In the genomic region with DNA sequence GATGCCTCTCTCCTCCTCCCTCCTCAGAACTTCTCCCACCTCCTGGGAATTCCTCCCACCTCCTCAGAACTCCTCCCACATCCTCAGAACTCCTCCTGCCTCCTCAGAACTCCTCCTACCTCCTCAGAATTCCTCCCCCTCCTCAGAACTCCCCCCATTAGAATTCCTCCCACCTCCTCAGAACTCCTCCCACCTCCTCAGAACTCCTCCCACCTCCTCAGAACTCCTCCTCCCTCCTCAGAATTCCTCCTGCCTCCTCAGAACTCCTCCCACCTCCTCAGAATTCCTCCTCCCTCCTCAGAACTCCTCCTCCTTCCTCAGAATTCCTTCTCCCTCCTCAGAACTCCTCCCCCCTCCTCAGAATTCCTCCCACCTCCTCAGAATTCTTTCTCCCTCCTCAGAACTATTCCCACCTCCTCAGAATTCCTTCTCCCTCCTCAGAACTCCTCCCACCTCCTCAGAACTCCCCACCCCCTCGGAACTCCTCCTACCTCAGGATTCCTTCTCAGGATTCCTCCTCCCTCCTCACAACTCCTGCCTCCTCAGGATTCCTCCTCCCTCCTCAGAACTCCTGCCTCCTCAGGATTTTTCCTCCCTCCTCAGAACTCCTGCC, we compare ENCODE assay signal across 13 cellular contexts. TPM values are rescaled to one million over a fixed set of nuclear protein-coding genes. Genes with fewer than 3 reads are reported as not detected.
DNase-seq lines count a peak whose midpoint lies in the region; ATAC-seq and TF ChIP-seq lines count a peak whose summit lies in the region.
"Had no signal": no experiment of that assay in that cellular context is flagged by ENCODE, and none has a peak within 500 bp of the region (broad histone marks: within the 10 kb centered on the region; RNA-seq: fewer than 3 reads in every experiment).

No MANE protein-coding gene starts in this region.

- peaks cover 11% of the 10 kb centered on the region for H3K36me3 ChIP-seq in MG63
- no peaks in the 10 kb centered on the region for H3K36me3 ChIP-seq in mucosa of descending colon (ENCODE audit: low read depth)
- H3K36me3 ChIP-seq: SJSA1 had no signal

- no peaks in the 10 kb centered on the region for H3K27me3 Mint-ChIP-seq in dendritic cell treated with granulocyte-macrophage colony-stimulating factor and Interleukin-4, amounts not matched to agents 40 ng/mL and 50 ng/mL, for 4 days
- H3K27me3 Mint-ChIP-seq: activated CD4-positive, alpha-beta T cell treated with anti-CD3 and anti-CD28 coated beads for 36 hours had no signal

- in situ Hi-C loops in Caki2 (cut with HindIII; ENCODE audit: low pct_unique_long_range_greater_than_20kb, low sequenced_read_pairs), result no loop called here

- H3K9me3 Mint-ChIP-seq in dendritic cell treated with granulocyte-macrophage colony-stimulating factor and Interleukin-4, amounts not matched to agents 40 ng/mL and 50 ng/mL, for 4 days, result no peaks in the 10 kb centered on the region

- H3K27ac Mint-ChIP-seq in dendritic cell treated with granulocyte-macrophage colony-stimulating factor and Interleukin-4, amounts not matched to agents 40 ng/mL and 50 ng/mL, for 4 days, result peak overlapping the region; percentile 98

- H3K36me3 Mint-ChIP-seq in dendritic cell treated with granulocyte-macrophage colony-stimulating factor and Interleukin-4, amounts not matched to agents 40 ng/mL and 50 ng/mL, for 4 days (ENCODE audit: low read depth), result peaks cover 69% of the 10 kb centered on the region

- peak overlapping the region; percentile 79 for H3K4me3 Mint-ChIP-seq in dendritic cell treated with granulocyte-macrophage colony-stimulating factor and Interleukin-4, amounts not matched to agents 40 ng/mL and 50 ng/mL, for 4 days
- H3K4me3 Mint-ChIP-seq: activated CD4-positive, alpha-beta T cell treated with anti-CD3 and anti-CD28 coated beads for 36 hours had no signal

- TF ChIP-seq CTCF in mucosa of descending colon (IDR thresholded peaks at IDR 0.05) (no peak), omental fat pad (IDR thresholded peaks at IDR 0.05) (no peak)

- H3K4me3 ChIP-seq in MG63 (no peak overlapping the region), mucosa of descending colon (no peak overlapping the region)
- H3K4me3 ChIP-seq: SJSA1, spleen had no signal

- H3K4me1 Mint-ChIP-seq in dendritic cell treated with granulocyte-macrophage colony-stimulating factor and Interleukin-4, amounts not matched to agents 40 ng/mL and 50 ng/mL, for 4 days (ENCODE audit: low read depth), result peaks cover 99% of the 10 kb centered on the region

- peak; percentile 99 for DNase-seq in Caki2 (ENCODE audit: low read depth)
- peak; percentile 79 for DNase-seq in MG63
- DNase-seq in mucosa of descending colon, result peak in 1 of 3 donors; percentile 48
- no peak for DNase-seq in omental fat pad (ENCODE audit: low spot score)
- no peak for DNase-seq in OCI-M2 (lab: John Stamatoyannopoulos, UW; ENCODE audit: unreplicated experiment)
- no peak for DNase-seq in GM19240 (ENCODE audit: insufficient read length, low spot score)
- DNase-seq: Calu3, spleen had no signal

- intact Hi-C loops in dendritic cell treated with granulocyte-macrophage colony-stimulating factor and Interleukin-4, amounts not matched to agents 40 ng/mL and 50 ng/mL, for 4 days (cut with micrococcal nuclease), result loop anchor here (1.0 to 10.0 kb wide), 2 partner anchors 8 to 112 kb away; partner anchors contain the start of gene SNX30
- intact Hi-C loops in mucosa of descending colon (cut with DNase I, micrococcal nuclease), result no loop called here

- H3K4me1 ChIP-seq in mucosa of descending colon (ENCODE audit: low read depth), result no peaks in the 10 kb centered on the region
- H3K4me1 ChIP-seq: SJSA1 had no signal

- no peaks in the 10 kb centered on the region for H3K9me3 ChIP-seq in MG63
- no peaks in the 10 kb centered on the region for H3K9me3 ChIP-seq in mucosa of descending colon
- H3K9me3 ChIP-seq: SJSA1, spleen had no signal

- peak; percentile 54 for ATAC-seq in mucosa of descending colon
- no peak for ATAC-seq in omental fat pad (ENCODE audit: low FRiP score)
- ATAC-seq in GM18873 (IDR thresholded peaks at IDR 0.05; ENCODE audit: low FRiP score, unreplicated experiment), result no peak
- ATAC-seq: HepG2 had no signal

- no peaks in the 10 kb centered on the region for H3K27me3 ChIP-seq in MG63
- H3K27me3 ChIP-seq: SJSA1, spleen had no signal

RNA-seq across cellular contexts. Expression of gene SLC46A2, which starts 23.9 kb away (rescaled TPM):
- not detected in 2 replicates for total RNA-seq in Caki2 (2014; rRNA removed; shearing (Covaris generic); ENCODE audit: low replicate concordance)
- total RNA-seq in MG63 (2014; rRNA removed; shearing (Covaris generic); ENCODE audit: low replicate concordance), result not detected in 2 replicates
- total RNA-seq in mucosa of descending colon, result under 1 TPM in 1 of 3 donors, not detected in 2; 0.16 TPM
- 1 to 10 TPM in 1 of 4 donors, under 1 TPM in 1, not detected in 2; 0.36 to 1.3 TPM for total RNA-seq in omental fat pad
- total RNA-seq: activated CD4-positive, alpha-beta T cell treated with anti-CD3 and anti-CD28 coated beads for 36 hours; Calu3; HepG2; SJSA1 had no signal

Comparison
In these comparisons a context has a peak if more than half of its experiments do, and no peak if none do; other contexts are left out.
1. DNase-seq: peak in Caki2 (single experiment) and MG63 (single experiment); none in omental fat pad (single experiment), OCI-M2 (single experiment) and GM19240 (single experiment).